7 cellular contexts compared by ENCODE assay signal in genomic region chr16:87870419-87871272, GRCh38. TPM values are rescaled to one million over a fixed set of nuclear protein-coding genes. Genes with fewer than 3 reads are reported as not detected.
A peak's percentile ranks its signal among the peaks of the same experiment; 100 is the strongest.
DNase-seq lines count a peak whose midpoint lies in the region; TF ChIP-seq lines count a peak whose summit lies in the region.
"Not testable (repeated sequence)": the region's sequence is repeated elsewhere in the genome, so short reads cannot be mapped to it uniquely, and the experiment has no call there.

No MANE protein-coding gene starts in this region.

- H3K4me1 Mint-ChIP-seq in activated T-cell treated with anti-CD3 and anti-CD28 coated beads, Interleukin-2, amount 50 U/mL, for 24 hours (ENCODE audit: low read depth) = peaks cover 63% of the 10 kb centered on the region
- peaks cover 43% of the 10 kb centered on the region for H3K4me1 Mint-ChIP-seq in progenitor cell of endocrine pancreas (ENCODE audit: low read depth)

- not testable (repeated sequence) for H3K9me2 ChIP-seq in Loucy (replicated peaks; ENCODE audit: low read depth, low read length)

- H2AFZ ChIP-seq in Loucy (ENCODE audit: low read length) = peak overlapping the region; percentile 41; the same call in 1 of the 2 replicates

- peaks cover 35% of the 10 kb centered on the region for H3K36me3 Mint-ChIP-seq in activated T-cell treated with anti-CD3 and anti-CD28 coated beads, Interleukin-2, amount 50 U/mL, for 24 hours (ENCODE audit: low read depth)
- H3K36me3 Mint-ChIP-seq in progenitor cell of endocrine pancreas (ENCODE audit: insufficient read depth) = not testable (repeated sequence)

- H3K4me2 ChIP-seq in Loucy (ENCODE audit: low read depth, low read length, poor library complexity, severe bottlenecking) = not testable (repeated sequence)

- DNase-seq in ELF-1 (ENCODE audit: low read depth, low spot score) (peak; percentile 97), SIG-M5 treated with dmso at 0.1 percent for 504 hours (lab: John Stamatoyannopoulos, UW; ENCODE audit: unreplicated experiment) (peak; percentile 63), choroid plexus epithelial cell (ENCODE audit: low read depth) (peak; percentile 92), islet precursor cell (peak; percentile 99), progenitor cell of endocrine pancreas (ENCODE audit: low spot score, unreplicated experiment) (peak; percentile 46)
- not testable (repeated sequence) for DNase-seq in activated T-cell treated with anti-CD3 and anti-CD28 coated beads, Interleukin-2, amount 50 U/mL, for 24 hours

- not testable (repeated sequence) for H3K27me3 Mint-ChIP-seq in activated T-cell treated with anti-CD3 and anti-CD28 coated beads, Interleukin-2, amount 50 U/mL, for 24 hours
- peaks cover 38% of the 10 kb centered on the region for H3K27me3 Mint-ChIP-seq in progenitor cell of endocrine pancreas

- not testable (repeated sequence) for H3K27me3 ChIP-seq in Loucy (ENCODE audit: insufficient read depth, low read length, poor library complexity, severe bottlenecking)

- H3K4me3 ChIP-seq in Loucy (ENCODE audit: low read length, poor library complexity, severe bottlenecking); choroid plexus epithelial cell (ENCODE audit: low read depth, low read length): not testable (repeated sequence)

- not testable (repeated sequence) for H4K20me1 ChIP-seq in Loucy (ENCODE audit: insufficient read depth, low read length, poor library complexity, severe bottlenecking)

- peak overlapping the region; percentile 47 for H3K4me3 Mint-ChIP-seq in activated T-cell treated with anti-CD3 and anti-CD28 coated beads, Interleukin-2, amount 50 U/mL, for 24 hours
- H3K4me3 Mint-ChIP-seq in progenitor cell of endocrine pancreas (ENCODE audit: low read depth) = peak overlapping the region; percentile 25

- H3K36me3 ChIP-seq in Loucy (ENCODE audit: insufficient read depth, low read length) = not testable (repeated sequence)

- not testable (repeated sequence) for H3K9me3 ChIP-seq in Loucy (ENCODE audit: insufficient read depth, low read depth, low read length)

- H3K9me3 Mint-ChIP-seq in activated T-cell treated with anti-CD3 and anti-CD28 coated beads, Interleukin-2, amount 50 U/mL, for 24 hours; progenitor cell of endocrine pancreas (ENCODE audit: low read depth): not testable (repeated sequence)

- H3K79me2 ChIP-seq in Loucy (ENCODE audit: insufficient read depth, low read length) = peaks cover 26% of the 10 kb centered on the region

- H3K9ac ChIP-seq in Loucy (ENCODE audit: low read depth, low read length, poor library complexity, severe bottlenecking) = peak overlapping the region; percentile 52

- H3K4me1 ChIP-seq in Loucy (ENCODE audit: insufficient read depth, low read length, poor library complexity, severe bottlenecking) = peaks cover 13% of the 10 kb centered on the region

- H3K27ac Mint-ChIP-seq in activated T-cell treated with anti-CD3 and anti-CD28 coated beads, Interleukin-2, amount 50 U/mL, for 24 hours = peak overlapping the region; percentile 94
- peak overlapping the region; percentile 94 for H3K27ac Mint-ChIP-seq in progenitor cell of endocrine pancreas

- not testable (repeated sequence) for H3F3A ChIP-seq in Loucy (ENCODE audit: low read depth)

- not testable (repeated sequence) for TF ChIP-seq CTCF in Loucy (conservative IDR thresholded peaks at IDR 0.05; ENCODE audit: low read length); choroid plexus epithelial cell (conservative IDR thresholded peaks at IDR 0.05; ENCODE audit: low read depth, low read length); progenitor cell of endocrine pancreas (IDR thresholded peaks at IDR 0.05; ENCODE audit: unreplicated experiment)

RNA-seq across cellular contexts. Expression of gene SLC7A5, which starts 1.3 kb away (rescaled TPM):
- 42.2 and 51.5 TPM in 2 replicates for total RNA-seq in progenitor cell of endocrine pancreas
